ENCODE assay signal across 1 cellular context in genomic region chr7:156642306-156643045, GRCh38.
TF ChIP-seq lines count a peak whose summit lies in the region.

No MANE protein-coding gene starts in this region.

TF ChIP-seq in H1, 55 proteins besides CTCF, POLR2A, EP300 and RAD21 (continued from another document):
- TF ChIP-seq USF2 (IDR thresholded peaks at IDR 0.05; ENCODE audit: low read length) (no peak), CTBP2 (IDR thresholded peaks at IDR 0.05; ENCODE audit: borderline replicate concordance, insufficient read depth, insufficient read length, low read length) (no peak), ATF3 (IDR thresholded peaks at IDR 0.05; ENCODE audit: insufficient read depth, low read depth, low read length) (no peak), POU5F1 (IDR thresholded peaks at IDR 0.05; ENCODE audit: low read depth, low read length) (no peak), YY1 (IDR thresholded peaks at IDR 0.05; ENCODE audit: low read depth, low read length) (no peak), NANOG (IDR thresholded peaks at IDR 0.05; ENCODE audit: insufficient read depth, low read depth, low read length, poor library complexity, severe bottlenecking) (no peak), MAFK (IDR thresholded peaks at IDR 0.05; ENCODE audit: low read depth, low read length) (no peak), JUN (IDR thresholded peaks at IDR 0.05; ENCODE audit: low read depth, low read length) (no peak), TCF12 (IDR thresholded peaks at IDR 0.05; ENCODE audit: low read depth, low read length) (no peak), SIN3A (conservative IDR thresholded peaks at IDR 0.05 in 1 of 2, IDR thresholded peaks at IDR 0.05 in 1 of 2; ENCODE audit: low read depth in 1 of 2, low read length in 2 of 2) (no peak), POLR2AphosphoS5 (IDR thresholded peaks at IDR 0.05; ENCODE audit: low read depth, low read length) (no peak), SP2 (IDR thresholded peaks at IDR 0.05; ENCODE audit: low read length) (no peak), KDM4A (IDR thresholded peaks at IDR 0.05; ENCODE audit: low read depth, low read length, severe bottlenecking) (no peak), RFX5 (IDR thresholded peaks at IDR 0.05; ENCODE audit: borderline replicate concordance, low read depth, low read length) (no peak), RBBP5 (IDR thresholded peaks at IDR 0.05; ENCODE audit: borderline replicate concordance, low read depth, low read length) (no peak), ZNF274 (IDR thresholded peaks at IDR 0.05; ENCODE audit: borderline replicate concordance, extremely low read depth, low read length) (no peak), JUND (IDR thresholded peaks at IDR 0.05; ENCODE audit: low read length) (no peak), EZH2 (IDR thresholded peaks at IDR 0.05; ENCODE audit: low read depth, low read length, severe bottlenecking) (no peak), KDM5A (IDR thresholded peaks at IDR 0.05; ENCODE audit: low read length) (no peak)
